In the genomic region with DNA sequence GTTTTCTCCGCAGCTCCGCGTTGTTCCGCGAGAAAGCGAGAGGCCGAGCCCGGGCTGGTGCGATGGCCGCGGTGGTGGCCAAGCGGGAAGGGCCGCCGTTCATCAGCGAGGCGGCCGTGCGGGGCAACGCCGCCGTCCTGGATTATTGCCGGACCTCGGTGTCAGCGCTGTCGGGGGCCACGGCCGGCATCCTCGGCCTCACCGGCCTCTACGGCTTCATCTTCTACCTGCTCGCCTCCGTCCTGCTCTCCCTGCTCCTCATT, we compare ENCODE assay signal across 8 cellular contexts. TPM values are rescaled to one million over a fixed set of nuclear protein-coding genes. Genes with fewer than 3 reads are reported as not detected.
DNase-seq lines count a peak whose midpoint lies in the region; ATAC-seq and TF ChIP-seq lines count a peak whose summit lies in the region.

No MANE protein-coding gene starts in this region.

- H3K27ac Mint-ChIP-seq in Calu3 (ENCODE audit: unreplicated experiment) (peak overlapping the region; percentile 82), chondrocyte (ENCODE audit: unreplicated experiment) (peak overlapping the region; percentile 74), nephron progenitor cell (peak overlapping the region; percentile 99)

- H3K4me1 Mint-ChIP-seq in Calu3 (ENCODE audit: low read depth, unreplicated experiment) (peaks cover 10% of the 10 kb centered on the region), chondrocyte (ENCODE audit: low read depth) (peaks cover 37% of the 10 kb centered on the region), nephron progenitor cell (peaks cover 57% of the 10 kb centered on the region)

- H3K9me3 Mint-ChIP-seq in Calu3 (ENCODE audit: low read depth, unreplicated experiment) (no peaks in the 10 kb centered on the region), chondrocyte (ENCODE audit: low read depth) (no peaks in the 10 kb centered on the region), nephron progenitor cell (no peaks in the 10 kb centered on the region)

- DNase-seq in Calu3 (no peak), chondrocyte (ENCODE audit: low spot score) (no peak), nephron progenitor cell (no peak), NCI-H345 treated with DMSO at 0.1 percent for 48 hours (lab: John Stamatoyannopoulos, UW; ENCODE audit: unreplicated experiment) (no peak)

- BruUV-seq in Calu3 (replicated peaks; lab: Mats Ljungman, UMichigan): TSS peak; percentile 98

- H3K4me3 Mint-ChIP-seq in Calu3 (ENCODE audit: low read depth, unreplicated experiment) (peak overlapping the region; percentile 91), chondrocyte (ENCODE audit: unreplicated experiment) (peak overlapping the region; percentile 91), nephron progenitor cell (peak overlapping the region; percentile 99)

- intact Hi-C loops in Calu3 (cut with micrococcal nuclease; ENCODE audit: unreplicated experiment): no loop called here

- ATAC-seq in HG03460 (IDR thresholded peaks at IDR 0.05; ENCODE audit: unreplicated experiment): peak; percentile 3
- no peak for ATAC-seq in HG02678 (IDR thresholded peaks at IDR 0.05; ENCODE audit: unreplicated experiment)
- no peak for ATAC-seq in HG02870 (IDR thresholded peaks at IDR 0.05; ENCODE audit: unreplicated experiment)
- ATAC-seq in HG03095 (IDR thresholded peaks at IDR 0.05; ENCODE audit: unreplicated experiment): no peak

- H3K36me3 Mint-ChIP-seq in Calu3 (ENCODE audit: insufficient read depth, unreplicated experiment) (peaks cover 63% of the 10 kb centered on the region), chondrocyte (ENCODE audit: low read depth) (peaks cover 2% of the 10 kb centered on the region), nephron progenitor cell (ENCODE audit: low read depth) (peaks cover 18% of the 10 kb centered on the region)

- CTCF ChIA-PET in Calu3 (lab: Charles Lee): no interaction called here

- no peaks in the 10 kb centered on the region for H3K27me3 Mint-ChIP-seq in Calu3 (ENCODE audit: unreplicated experiment)
- H3K27me3 Mint-ChIP-seq in chondrocyte (ENCODE audit: low read depth): no peaks in the 10 kb centered on the region
- H3K27me3 Mint-ChIP-seq in nephron progenitor cell (ENCODE audit: low read depth, poor library complexity): peaks cover 2% of the 10 kb centered on the region

- TF ChIP-seq CTCF in Calu3 (IDR thresholded peaks at IDR 0.05; ENCODE audit: unreplicated experiment) (no peak), chondrocyte (IDR thresholded peaks at IDR 0.05) (no peak), nephron progenitor cell (IDR thresholded peaks at IDR 0.05) (no peak)

RNA-seq across cellular contexts. Expression of a gene that starts 0.4 kb away (rescaled TPM):
- 38.2 and 42.9 TPM in 2 replicates for total RNA-seq in Calu3 (2022)
- total RNA-seq in chondrocyte: 36.2 to 41.8 TPM (median 37.6 TPM) in 3 replicates

RNA-seq across cellular contexts. Expression of a gene that starts 0.6 kb away (rescaled TPM):
- total RNA-seq in Calu3 (2022) (63.9 and 66.1 TPM in 2 replicates), chondrocyte (198 to 242 TPM (median 230 TPM) in 3 replicates)

RNA-seq across cellular contexts. Expression of a gene that starts 26.9 kb away (rescaled TPM):
- 11.1 and 11.6 TPM in 2 replicates for total RNA-seq in Calu3 (2022)
- total RNA-seq in chondrocyte: 0.18 to 1.1 TPM (median 0.30 TPM) in 3 replicates

RNA-seq across cellular contexts. Expression of a gene that starts 32.5 kb away (rescaled TPM):
- 5.1 TPM in 2 replicates for total RNA-seq in Calu3 (2022)
- total RNA-seq in chondrocyte: 14.4 to 18.4 TPM (median 17.8 TPM) in 3 replicates

RNA-seq across cellular contexts. Expression of a gene that starts 33.0 kb away (rescaled TPM):
- 8.5 and 9.4 TPM in 2 replicates for total RNA-seq in Calu3 (2022)
- total RNA-seq in chondrocyte: 5.6 to 6.1 TPM (median 5.9 TPM) in 3 replicates
